ENCODE assay signal across 30 cellular contexts in genomic region chr2:200276472-200276871, GRCh38.
"Had no signal": no experiment of that assay in that cellular context is flagged by ENCODE, and none has a peak within 500 bp of the region (broad histone marks: within the 10 kb centered on the region; RNA-seq: fewer than 3 reads in every experiment).

No MANE protein-coding gene starts in this region.

- H3K79me2 ChIP-seq: parathyroid adenoma had no signal

- H3K4me2 ChIP-seq: neural progenitor cell, smooth muscle cell had no signal

- H3K9me3 Mint-ChIP-seq: natural killer cell; nephron; neural progenitor cell; stimulated activated memory B cell treated with anti-CD40 and anti-IgM and Interleukin-4, amounts not matched to agents 10 μg/mL and 1 μg/mL and 100 μg/mL, for 72 hours; stimulated activated naive CD8-positive, alpha-beta T cell treated with anti-CD3 and anti-CD28 coated beads, Interleukin-15, amount 100 ng/mL, for 72 hours had no signal

- H2AFZ ChIP-seq: neural progenitor cell, parathyroid adenoma had no signal

- H3K36me3 ChIP-seq: neural progenitor cell, ovary, spleen, suprapubic skin, tibial artery, transverse colon, upper lobe of right lung, uterus had no signal

- H3K36me3 Mint-ChIP-seq: natural killer cell; neural progenitor cell; stimulated activated memory B cell treated with anti-CD40 and anti-IgM and Interleukin-4, amounts not matched to agents 10 μg/mL and 1 μg/mL and 100 μg/mL, for 72 hours; type B pancreatic cell had no signal

- H3K27me3 ChIP-seq: neural progenitor cell, spleen, suprapubic skin, testis, tibial artery, transverse colon, upper lobe of right lung, uterus had no signal

- H3K9ac ChIP-seq: neural progenitor cell, parathyroid adenoma had no signal

- H3K4me1 Mint-ChIP-seq: natural killer cell; stimulated activated memory B cell treated with anti-CD40 and anti-IgM and Interleukin-4, amounts not matched to agents 10 μg/mL and 1 μg/mL and 100 μg/mL, for 72 hours; stimulated activated naive CD8-positive, alpha-beta T cell treated with anti-CD3 and anti-CD28 coated beads, Interleukin-15, amount 100 ng/mL, for 72 hours had no signal

- H3K9me3 ChIP-seq: ovary, psoas muscle, spleen, suprapubic skin, testis, tibial artery, transverse colon, upper lobe of right lung, uterus had no signal

- ATAC-seq: natural killer cell; right cardiac atrium; sciatic nerve; stimulated activated memory B cell treated with anti-CD40 and anti-IgM and Interleukin-4, amounts not matched to agents 10 μg/mL and 1 μg/mL and 100 μg/mL, for 72 hours; stimulated activated naive CD8-positive, alpha-beta T cell treated with anti-CD3 and anti-CD28 coated beads, Interleukin-15, amount 100 ng/mL, for 72 hours; stimulated activated naive CD8-positive, alpha-beta T cell treated with anti-CD3 and anti-CD28 coated beads, Interleukin-15, Interleukin-2, amounts not matched to agents 100 U/mL and 50 U/mL, for 24 hours; upper lobe of right lung had no signal

- H3K4me1 ChIP-seq: parathyroid adenoma, spleen, suprapubic skin, testis, tibial artery, transverse colon, upper lobe of right lung, uterus had no signal

- H3K27ac Mint-ChIP-seq: natural killer cell; stimulated activated memory B cell treated with anti-CD40 and anti-IgM and Interleukin-4, amounts not matched to agents 10 μg/mL and 1 μg/mL and 100 μg/mL, for 72 hours; stimulated activated naive CD8-positive, alpha-beta T cell treated with anti-CD3 and anti-CD28 coated beads, Interleukin-15, amount 100 ng/mL, for 72 hours; type B pancreatic cell had no signal

- H3K27me3 Mint-ChIP-seq: progenitor cell of endocrine pancreas, type B pancreatic cell had no signal

- H3K4me3 ChIP-seq: neural progenitor cell, ovary, psoas muscle, skin epidermis, smooth muscle cell, spleen, suprapubic skin, testis, tibial artery, transverse colon, upper lobe of right lung, uterus had no signal

- H3K4me3 Mint-ChIP-seq: natural killer cell; nephron; neural progenitor cell; stimulated activated memory B cell treated with anti-CD40 and anti-IgM and Interleukin-4, amounts not matched to agents 10 μg/mL and 1 μg/mL and 100 μg/mL, for 72 hours; stimulated activated naive CD8-positive, alpha-beta T cell treated with anti-CD3 and anti-CD28 coated beads, Interleukin-15, amount 100 ng/mL, for 72 hours; type B pancreatic cell had no signal

- DNase-seq: natural killer cell; occipital lobe; ovary; posterior cingulate gyrus; right cardiac atrium; spleen; stimulated activated CD4-positive, alpha-beta T cell treated with anti-CD3 and anti-CD28 coated beads, Interleukin-12 subunit alpha, Interleukin-12 subunit beta, amount 100 ng/mL, for 4 hours; stimulated activated CD4-positive, alpha-beta T cell treated with anti-CD3 and anti-CD28 coated beads, Interleukin-1b, Interleukin-23, amount 100 ng/mL, for 48 hours; stimulated activated CD4-positive, alpha-beta T cell treated with anti-CD3 and anti-CD28 coated beads, Interleukin-4, amount 100 ng/mL, for 1 hour; stimulated activated CD4-positive, alpha-beta T cell treated with anti-CD3 and anti-CD28 coated beads, Interleukin-4, amount 100 ng/mL, for 4 hours; stimulated activated CD8-positive, alpha-beta memory T cell treated with anti-CD3 and anti-CD28 coated beads, Interleukin-4, amount 100 ng/mL, for 48 hours; stimulated activated naive CD4-positive, alpha-beta T cell; stimulated activated naive CD8-positive, alpha-beta T cell treated with anti-CD3 and anti-CD28 coated beads, Interleukin-15, amount 100 ng/mL, for 72 hours; stimulated activated naive CD8-positive, alpha-beta T cell treated with anti-CD3 and anti-CD28 coated beads, Interleukin-15, Interleukin-2, amounts not matched to agents 100 U/mL and 50 U/mL, for 24 hours; testis; tibial artery; transverse colon; upper lobe of right lung; uterus had no signal

- H3K27ac ChIP-seq: neural progenitor cell, ovary, parathyroid adenoma, skin epidermis, spleen, suprapubic skin, testis, tibial artery, transverse colon, upper lobe of right lung, uterus had no signal
